In the genomic region with DNA sequence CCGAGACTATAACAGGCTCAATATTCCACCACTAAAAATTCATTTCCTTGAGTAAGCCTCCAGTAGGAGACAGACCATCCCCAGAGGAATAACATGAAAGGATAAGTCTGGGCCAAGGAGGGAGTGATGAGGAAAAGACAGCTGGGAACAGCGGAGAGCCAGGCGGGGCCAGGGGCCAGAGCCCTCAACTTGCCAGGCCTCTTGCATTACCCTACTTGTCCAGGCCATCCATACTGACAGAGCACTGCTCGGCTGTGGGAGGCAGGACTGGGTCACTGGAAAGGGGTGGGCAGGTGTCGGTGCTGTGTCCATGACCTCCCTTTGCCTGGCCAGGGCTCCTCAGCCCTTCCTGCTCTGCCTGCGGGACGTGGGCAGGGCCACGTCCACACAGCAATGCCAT, we compare ENCODE assay signal across 24 cellular contexts. TPM values are rescaled to one million over a fixed set of nuclear protein-coding genes. Genes with fewer than 3 reads are reported as not detected.
"Had no signal": no experiment of that assay in that cellular context is flagged by ENCODE, and none has a peak within 500 bp of the region (broad histone marks: within the 10 kb centered on the region; RNA-seq: fewer than 3 reads in every experiment).

No MANE protein-coding gene starts in this region.

- DNase-seq: activated CD4-positive, alpha-beta memory T cell treated with anti-CD3 and anti-CD28 coated beads for 36 hours; activated CD8-positive, alpha-beta memory T cell treated with anti-CD3 and anti-CD28 coated beads, Interleukin-2, amount 10 ng/mL, durations not matched to agents 7 days and 5 days; activated gamma-delta T cell; activated naive CD8-positive, alpha-beta T cell treated with anti-CD3 and anti-CD28 coated beads for 36 hours; activated T-cell treated with anti-CD3 and anti-CD28 coated beads, Interleukin-2, amount 50 U/mL, for 4 hours; amygdala; central memory CD4-positive, alpha-beta T cell; effector memory CD8-positive, alpha-beta T cell; mesendoderm; occipital lobe; sigmoid colon; stimulated activated CD4-positive, alpha-beta T cell treated with anti-CD3 and anti-CD28 coated beads, Interleukin-1b, Interleukin-23, amount 100 ng/mL, for 48 hours; T-helper 1 cell; T1000 had no signal

- H3K4me1 Mint-ChIP-seq: activated CD8-positive, alpha-beta memory T cell treated with anti-CD3 and anti-CD28 coated beads, Interleukin-2, amount 10 ng/mL, durations not matched to agents 7 days and 5 days; activated naive CD8-positive, alpha-beta T cell treated with anti-CD3 and anti-CD28 coated beads for 36 hours had no signal

- ATAC-seq: activated CD8-positive, alpha-beta memory T cell treated with anti-CD3 and anti-CD28 coated beads, Interleukin-2, amount 10 ng/mL, durations not matched to agents 7 days and 5 days; activated T-cell treated with anti-CD3 and anti-CD28 coated beads, Interleukin-2, amount 50 U/mL, for 4 hours; body of pancreas; effector memory CD8-positive, alpha-beta T cell; left lung; natural killer cell treated with Interleukin-12 subunit alpha and Interleukin-12 subunit beta and Interleukin-15 and Interleukin-18, amount 100 ng/mL, for 72 hours; SK-N-SH treated with all-trans-retinoic acid at 6 μM for 48 hours had no signal

- H3K27ac Mint-ChIP-seq: activated CD4-positive, alpha-beta memory T cell treated with anti-CD3 and anti-CD28 coated beads for 36 hours; activated CD8-positive, alpha-beta memory T cell treated with anti-CD3 and anti-CD28 coated beads, Interleukin-2, amount 10 ng/mL, durations not matched to agents 7 days and 5 days; activated naive CD8-positive, alpha-beta T cell treated with anti-CD3 and anti-CD28 coated beads for 36 hours; dendritic cell treated with granulocyte-macrophage colony-stimulating factor and Interleukin-4, amounts not matched to agents 40 ng/mL and 50 ng/mL, for 4 days; effector memory CD8-positive, alpha-beta T cell; natural killer cell treated with Interleukin-12 subunit alpha and Interleukin-12 subunit beta and Interleukin-15 and Interleukin-18, amount 100 ng/mL, for 72 hours had no signal

- H3K27ac ChIP-seq: body of pancreas, epithelial cell of prostate, gastrocnemius medialis, left lung, prostate gland, sigmoid colon, thoracic aorta had no signal

- H3K27me3 ChIP-seq: body of pancreas, gastrocnemius medialis, sigmoid colon had no signal

- H3K4me1 ChIP-seq: body of pancreas, gastrocnemius medialis, left lung, prostate gland, sigmoid colon had no signal

- H3K9me3 Mint-ChIP-seq: activated CD4-positive, alpha-beta memory T cell treated with anti-CD3 and anti-CD28 coated beads for 36 hours; activated naive CD8-positive, alpha-beta T cell treated with anti-CD3 and anti-CD28 coated beads for 36 hours; activated T-cell treated with anti-CD3 and anti-CD28 coated beads, Interleukin-2, amount 50 U/mL, for 4 hours; dendritic cell treated with granulocyte-macrophage colony-stimulating factor and Interleukin-4, amounts not matched to agents 40 ng/mL and 50 ng/mL, for 4 days; effector memory CD8-positive, alpha-beta T cell; natural killer cell treated with Interleukin-12 subunit alpha and Interleukin-12 subunit beta and Interleukin-15 and Interleukin-18, amount 100 ng/mL, for 72 hours had no signal

- H3K4me3 ChIP-seq: body of pancreas, gastrocnemius medialis, left lung, prostate gland, sigmoid colon, thoracic aorta had no signal

- H3K27me3 Mint-ChIP-seq: activated naive CD8-positive, alpha-beta T cell treated with anti-CD3 and anti-CD28 coated beads for 36 hours had no signal

- H3K36me3 Mint-ChIP-seq: activated CD4-positive, alpha-beta memory T cell treated with anti-CD3 and anti-CD28 coated beads for 36 hours; activated CD8-positive, alpha-beta memory T cell treated with anti-CD3 and anti-CD28 coated beads, Interleukin-2, amount 10 ng/mL, durations not matched to agents 7 days and 5 days; activated naive CD8-positive, alpha-beta T cell treated with anti-CD3 and anti-CD28 coated beads for 36 hours; natural killer cell treated with Interleukin-12 subunit alpha and Interleukin-12 subunit beta and Interleukin-15 and Interleukin-18, amount 100 ng/mL, for 72 hours had no signal

- H3K9me3 ChIP-seq: body of pancreas, gastrocnemius medialis, left lung, prostate gland, sigmoid colon, thoracic aorta had no signal

- H3K4me3 Mint-ChIP-seq: activated CD4-positive, alpha-beta memory T cell treated with anti-CD3 and anti-CD28 coated beads for 36 hours; activated CD8-positive, alpha-beta memory T cell treated with anti-CD3 and anti-CD28 coated beads, Interleukin-2, amount 10 ng/mL, durations not matched to agents 7 days and 5 days; activated naive CD8-positive, alpha-beta T cell treated with anti-CD3 and anti-CD28 coated beads for 36 hours; activated T-cell treated with anti-CD3 and anti-CD28 coated beads, Interleukin-2, amount 50 U/mL, for 4 hours; dendritic cell treated with granulocyte-macrophage colony-stimulating factor and Interleukin-4, amounts not matched to agents 40 ng/mL and 50 ng/mL, for 4 days; effector memory CD8-positive, alpha-beta T cell; natural killer cell treated with Interleukin-12 subunit alpha and Interleukin-12 subunit beta and Interleukin-15 and Interleukin-18, amount 100 ng/mL, for 72 hours had no signal

RNA-seq across cellular contexts. Expression of gene AQP2, which starts 38.2 kb away (rescaled TPM):
- total RNA-seq: activated CD4-positive, alpha-beta memory T cell treated with anti-CD3 and anti-CD28 coated beads for 36 hours; activated CD8-positive, alpha-beta memory T cell treated with anti-CD3 and anti-CD28 coated beads, Interleukin-2, amount 10 ng/mL, durations not matched to agents 7 days and 5 days; activated naive CD8-positive, alpha-beta T cell treated with anti-CD3 and anti-CD28 coated beads for 36 hours; activated T-cell treated with anti-CD3 and anti-CD28 coated beads, Interleukin-2, amount 50 U/mL, for 4 hours; body of pancreas; gastrocnemius medialis; natural killer cell treated with Interleukin-12 subunit alpha and Interleukin-12 subunit beta and Interleukin-15 and Interleukin-18, amount 100 ng/mL, for 72 hours; occipital lobe; sigmoid colon; urinary bladder had no signal

RNA-seq across cellular contexts. Expression of gene AQP5, which starts 49.3 kb away (rescaled TPM):
- total RNA-seq: activated CD4-positive, alpha-beta memory T cell treated with anti-CD3 and anti-CD28 coated beads for 36 hours; activated CD8-positive, alpha-beta memory T cell treated with anti-CD3 and anti-CD28 coated beads, Interleukin-2, amount 10 ng/mL, durations not matched to agents 7 days and 5 days; activated naive CD8-positive, alpha-beta T cell treated with anti-CD3 and anti-CD28 coated beads for 36 hours; activated T-cell treated with anti-CD3 and anti-CD28 coated beads, Interleukin-2, amount 50 U/mL, for 4 hours; gastrocnemius medialis; natural killer cell treated with Interleukin-12 subunit alpha and Interleukin-12 subunit beta and Interleukin-15 and Interleukin-18, amount 100 ng/mL, for 72 hours; sigmoid colon had no signal
